In genomic region chr1:16704502-16705100, GRCh38 we compare ENCODE assay signal across 6 cellular contexts. TPM values are rescaled to one million over a fixed set of nuclear protein-coding genes. Genes with fewer than 3 reads are reported as not detected.
"Had no signal": no experiment of that assay in that cellular context is flagged by ENCODE, and none has a peak within 500 bp of the region (broad histone marks: within the 10 kb centered on the region; RNA-seq: fewer than 3 reads in every experiment).

No MANE protein-coding gene starts in this region.

RNA-seq across cellular contexts. Expression of gene RNU1-4, which starts 35.7 kb away (rescaled TPM):
- total RNA-seq: right atrium auricular region had no signal
- polyA plus RNA-seq: pancreas, sigmoid colon, small intestine, thymus, urinary bladder had no signal

RNA-seq across cellular contexts. Expression of gene RNU1-3, which starts 37.9 kb away (rescaled TPM):
- total RNA-seq: right atrium auricular region had no signal
- polyA plus RNA-seq: pancreas, sigmoid colon, small intestine, thymus, urinary bladder had no signal
